8 cellular contexts compared by ENCODE assay signal in genomic region chr6:34236423-34237315, GRCh38. TPM values are rescaled to one million over a fixed set of nuclear protein-coding genes. Genes with fewer than 3 reads are reported as not detected.
DNase-seq lines count a peak whose midpoint lies in the region; ATAC-seq, FAIRE-seq and TF ChIP-seq lines count a peak whose summit lies in the region.

Gene HMGA1, plus strand, starts transcription at chr6:34236873. Its CDS starts 3,908 bp downstream, at chr6:34240781.

- no peaks in the 10 kb centered on the region for H3K9me3 ChIP-seq in kidney (ENCODE audit: control insufficient read depth in 1 of 2, low read length in 2 of 2)

- peak within 1 kb of the TSS; percentile 69 for H3K4me3 ChIP-seq in AG04449 (ENCODE audit: low read depth, low read length)
- peak within 1 kb of the TSS; percentile 47 to 61 for H3K4me3 ChIP-seq in kidney (ENCODE audit: low read length in 2 of 2)

- no peaks in the 10 kb centered on the region for H3K27me3 Mint-ChIP-seq in central memory CD8-positive, alpha-beta T cell

- peak within 1 kb of the TSS; percentile 98 for H3K27ac Mint-ChIP-seq in central memory CD8-positive, alpha-beta T cell (ENCODE audit: low read depth)

- ATAC-seq in HG03159 (IDR thresholded peaks at IDR 0.05; ENCODE audit: unreplicated experiment): peak; percentile 70
- peak; percentile 71 to 77 for ATAC-seq in activated CD4-positive, CD25-positive, alpha-beta regulatory T cell treated with anti-CD3 and anti-CD28 coated beads, Interleukin-2, amount 50 U/mL, for 24 hours
- peak; percentile 79 for ATAC-seq in central memory CD8-positive, alpha-beta T cell (replicated peaks; ENCODE audit: extremely low read depth, poor library complexity, severe bottlenecking)

- peak within 1 kb of the TSS; percentile 92 for H3K4me3 Mint-ChIP-seq in central memory CD8-positive, alpha-beta T cell

- intact Hi-C loops in kidney (cut with DNase I): no loop called here

- H3K36me3 ChIP-seq in kidney (ENCODE audit: control insufficient read depth in 1 of 2, insufficient read depth in 2 of 2, low read length in 2 of 2): no peaks in the 10 kb centered on the region

- TF ChIP-seq CTCF in AG04449 (IDR thresholded peaks at IDR 0.05; ENCODE audit: insufficient read depth, low read length, missing control alignments) (no peak), kidney (IDR thresholded peaks at IDR 0.05; ENCODE audit: borderline replicate concordance, extremely low read depth, insufficient read depth) (no peak)

- no peak for FAIRE-seq in kidney (lab: Jason Lieb, UNC)

- H3K4me1 ChIP-seq in kidney (ENCODE audit: control insufficient read depth in 1 of 2, insufficient read depth in 1 of 2, low read depth in 1 of 2, low read length in 2 of 2): peaks cover 0 to 7% of the 10 kb centered on the region in 2 donors

- peak within 1 kb of the TSS; percentile 69 to 78 for H3K9ac ChIP-seq in kidney (ENCODE audit: low read length in 2 of 2)

- in situ Hi-C loops in GM18951 (cut with MboI; ENCODE audit: low sequenced_read_pairs, unreplicated experiment): no loop called here

- no peaks in the 10 kb centered on the region for H3K9me3 Mint-ChIP-seq in central memory CD8-positive, alpha-beta T cell

- peaks cover 19% of the 10 kb centered on the region for H3K36me3 Mint-ChIP-seq in central memory CD8-positive, alpha-beta T cell (ENCODE audit: insufficient read depth)

- DNase-seq in AG04449 (ENCODE audit: low read depth, low spot score): no peak
- peak; percentile 90 for DNase-seq in NCI-H345 (lab: John Stamatoyannopoulos, UW)
- peak; percentile 78 to 81 for DNase-seq in central memory CD8-positive, alpha-beta T cell (ENCODE audit: low spot score in 2 of 2)
- peak; percentile 95 for DNase-seq in kidney
- DNase-seq in stimulated activated CD4-positive, alpha-beta T cell treated with anti-CD3 and anti-CD28 coated beads, Interleukin-15, amount 100 ng/mL, for 24 hours: peak; percentile 94

- H3K27ac ChIP-seq in kidney (ENCODE audit: low read depth in 2 of 2, low read length in 2 of 2): peak within 1 kb of the TSS; percentile 91 to 93

- CTCF ChIA-PET in AG04449 (lab: Yijun Ruan, JAX): interaction anchor here (0.7 to 1.4 kb wide), 8 partner anchors 9 to 373 kb away, joined by 3 to 11 read pairs (median 4); partner anchors contain the start of genes NUDT3 and SMIM29

- POLR2A ChIA-PET in AG04449 (lab: Yijun Ruan, JAX): interaction anchor here (0.6 to 1.5 kb wide), 12 partner anchors 10 to 396 kb away, joined by 3 to 25 read pairs (median 4); partner anchors contain the start of genes NUDT3, RPS10 and SMIM29

- peak; percentile 99 for TF ChIP-seq POLR2A in GM18951 (IDR thresholded peaks at IDR 0.05; ENCODE audit: extremely low read depth, insufficient read depth, insufficient read length)

- peaks cover 36% of the 10 kb centered on the region for H3K4me1 Mint-ChIP-seq in central memory CD8-positive, alpha-beta T cell

RNA-seq across cellular contexts. Expression of gene HMGA1, which starts in this region (rescaled TPM):
- total RNA-seq in kidney: 46.5 TPM
- polyA plus RNA-seq in kidney (ENCODE audit: insufficient read depth, low read depth, low replicate concordance): 27.1 TPM
